In the genomic region with DNA sequence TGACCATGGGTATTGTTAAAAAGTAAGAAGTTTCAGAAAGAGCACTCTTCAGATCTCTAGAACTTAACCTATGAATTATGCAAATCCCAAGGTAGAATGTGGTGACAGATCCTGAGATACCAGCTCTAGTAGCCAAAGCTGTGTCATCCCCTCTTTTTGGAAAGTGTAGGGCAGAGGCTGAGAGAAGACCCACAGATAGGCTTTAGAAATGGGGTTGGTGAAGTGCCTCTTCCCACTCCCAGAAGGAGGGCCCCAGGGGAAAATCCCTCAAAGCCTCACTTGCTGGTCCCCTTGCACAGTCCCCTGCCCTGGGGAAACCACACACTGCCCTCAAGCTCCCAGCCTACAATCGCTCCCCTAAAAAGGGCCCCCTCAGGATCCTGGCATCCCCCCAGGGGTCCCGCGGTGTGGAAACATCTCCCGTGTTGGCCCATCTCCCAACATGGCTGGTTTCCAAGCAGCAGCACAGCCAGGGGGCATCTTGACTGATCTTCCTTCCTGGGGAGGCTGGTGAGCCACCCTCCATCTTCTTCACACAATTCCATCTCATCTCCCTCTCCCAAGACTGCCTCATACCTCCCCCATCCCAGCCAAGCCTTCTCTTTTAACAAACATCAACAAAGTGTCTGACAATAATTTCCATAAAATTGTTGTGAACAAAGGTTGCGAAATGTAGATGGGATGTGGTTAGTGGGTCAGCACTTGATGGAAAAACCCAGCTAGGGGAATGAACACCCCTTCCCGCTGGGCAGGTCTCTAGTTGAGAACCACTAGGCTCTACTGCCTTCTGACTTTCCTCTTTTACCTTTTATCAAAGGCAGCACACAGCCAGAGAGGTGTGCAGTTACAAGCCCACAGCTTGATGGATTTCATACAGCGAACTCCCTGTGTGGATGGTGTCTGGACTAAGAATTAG, we compare ENCODE assay signal across 18 cellular contexts. TPM values are rescaled to one million over a fixed set of nuclear protein-coding genes. Genes with fewer than 3 reads are reported as not detected.
DNase-seq lines count a peak whose midpoint lies in the region; ATAC-seq, FAIRE-seq and TF ChIP-seq lines count a peak whose summit lies in the region.
"Had no signal": no experiment of that assay in that cellular context is flagged by ENCODE, and none has a peak within 500 bp of the region (broad histone marks: within the 10 kb centered on the region; RNA-seq: fewer than 3 reads in every experiment).

No MANE protein-coding gene starts in this region.

- H3K36me3 Mint-ChIP-seq in CD4-positive, CD25-positive, alpha-beta regulatory T cell, result peaks cover 36% of the 10 kb centered on the region
- H3K36me3 Mint-ChIP-seq in T-cell, result peaks cover 25% of the 10 kb centered on the region

- peak overlapping the region; percentile 77 to 86 (median 83) for H3K27ac Mint-ChIP-seq in CD4-positive, CD25-positive, alpha-beta regulatory T cell
- H3K27ac Mint-ChIP-seq in T-cell, result peak overlapping the region; percentile 83 to 96

- H3K27me3 ChIP-seq in BLaER1 (no peaks in the 10 kb centered on the region), colonic mucosa (no peaks in the 10 kb centered on the region)
- no peaks in the 10 kb centered on the region for H3K27me3 ChIP-seq in CD4-positive, CD25-positive, alpha-beta regulatory T cell (ENCODE audit: control insufficient read depth, insufficient read depth, low read length)
- H3K27me3 ChIP-seq: adrenal gland had no signal

- H3K27ac ChIP-seq in BLaER1, result no peak overlapping the region
- peak overlapping the region; percentile 30 for H3K27ac ChIP-seq in CD4-positive, CD25-positive, alpha-beta regulatory T cell (ENCODE audit: insufficient read depth, low read length, poor library complexity, severe bottlenecking)
- peak overlapping the region; percentile 71 to 91 for H3K27ac ChIP-seq in kidney (ENCODE audit: low read depth in 2 of 2, low read length in 2 of 2)
- no peak overlapping the region for H3K27ac ChIP-seq in colonic mucosa
- H3K27ac ChIP-seq: adrenal gland, GM23248, left lung, suprapubic skin had no signal

- DNase-seq in CD4-positive, CD25-positive, alpha-beta regulatory T cell, result no peak
- DNase-seq in T-cell (no peak), kidney (no peak), KG1 (lab: John Stamatoyannopoulos, UW) (no peak), colonic mucosa (no peak), sciatic nerve (ENCODE audit: low spot score) (no peak)
- DNase-seq: adrenal gland, DMS53, foreskin melanocyte, GM23248, left lung, NCI-H1694 treated with DMSO at 0.1 percent for 48 hours, NCI-H446 treated with DMSO at 0.1 percent for 48 hours, SHP77 treated with DMSO at 0.1 percent for 48 hours had no signal

- FAIRE-seq in kidney (lab: Jason Lieb, UNC), result no peak

- H3K9me3 ChIP-seq in BLaER1 (no peaks in the 10 kb centered on the region), kidney (ENCODE audit: control insufficient read depth in 1 of 2, low read length in 2 of 2) (no peaks in the 10 kb centered on the region), colonic mucosa (no peaks in the 10 kb centered on the region)
- H3K9me3 ChIP-seq in CD4-positive, CD25-positive, alpha-beta regulatory T cell (ENCODE audit: control insufficient read depth in 2 of 2, low read length in 2 of 2), result no peaks in the 10 kb centered on the region
- H3K9me3 ChIP-seq: adrenal gland, left lung, suprapubic skin had no signal

- H3K27me3 Mint-ChIP-seq in CD4-positive, CD25-positive, alpha-beta regulatory T cell, result no peaks in the 10 kb centered on the region
- no peaks in the 10 kb centered on the region for H3K27me3 Mint-ChIP-seq in T-cell

- CTCF ChIA-PET in T-cell (lab: Charles Lee), result no interaction called here

- H3K4me1 Mint-ChIP-seq in CD4-positive, CD25-positive, alpha-beta regulatory T cell, result peaks cover 10 to 89% (median 31%) of the 10 kb centered on the region in 4 donors
- peaks cover 78 to 91% (median 84%) of the 10 kb centered on the region in 3 donors for H3K4me1 Mint-ChIP-seq in T-cell
- H3K4me1 Mint-ChIP-seq: central memory CD8-positive, alpha-beta T cell had no signal

- TF ChIP-seq CTCF in kidney (IDR thresholded peaks at IDR 0.05; ENCODE audit: borderline replicate concordance, extremely low read depth, insufficient read depth) (no peak), colonic mucosa (IDR thresholded peaks at IDR 0.05) (no peak)

- no peaks in the 10 kb centered on the region for H3K9me3 Mint-ChIP-seq in CD4-positive, CD25-positive, alpha-beta regulatory T cell
- no peaks in the 10 kb centered on the region for H3K9me3 Mint-ChIP-seq in T-cell
- H3K9me3 Mint-ChIP-seq: central memory CD8-positive, alpha-beta T cell had no signal

- H3K4me3 Mint-ChIP-seq in CD4-positive, CD25-positive, alpha-beta regulatory T cell, result peak overlapping the region in 1 of 4 donors; percentile 4
- no peak overlapping the region for H3K4me3 Mint-ChIP-seq in T-cell
- H3K4me3 Mint-ChIP-seq: central memory CD8-positive, alpha-beta T cell had no signal

- H3K4me2 ChIP-seq in BLaER1, result peak overlapping the region; percentile 44

- H3K4me1 ChIP-seq in BLaER1 (peaks cover 32% of the 10 kb centered on the region), kidney (ENCODE audit: control insufficient read depth in 1 of 2, insufficient read depth in 1 of 2, low read depth in 1 of 2, low read length in 2 of 2) (peaks cover 21 to 26% of the 10 kb centered on the region in 2 donors), colonic mucosa (no peaks in the 10 kb centered on the region)
- peaks cover 52% of the 10 kb centered on the region for H3K4me1 ChIP-seq in CD4-positive, CD25-positive, alpha-beta regulatory T cell (ENCODE audit: control insufficient read depth, insufficient read depth, low read length, poor library complexity, severe bottlenecking)
- H3K4me1 ChIP-seq: adrenal gland, left lung, suprapubic skin had no signal

- no peaks in the 10 kb centered on the region for H3K36me3 ChIP-seq in BLaER1
- H3K36me3 ChIP-seq in CD4-positive, CD25-positive, alpha-beta regulatory T cell (ENCODE audit: control insufficient read depth, insufficient read depth, low read length), result peaks cover 25% of the 10 kb centered on the region
- H3K36me3 ChIP-seq in kidney (ENCODE audit: control insufficient read depth in 1 of 2, insufficient read depth in 2 of 2, low read length in 2 of 2), result peaks cover 0 to 9% of the 10 kb centered on the region in 2 donors
- no peaks in the 10 kb centered on the region for H3K36me3 ChIP-seq in colonic mucosa
- H3K36me3 ChIP-seq: adrenal gland, left lung, suprapubic skin had no signal

- intact Hi-C loops in kidney (cut with DNase I) (no loop called here), colonic mucosa (cut with DNase I) (no loop called here), sciatic nerve (cut with DNase I) (no loop called here)

- no peaks in the 10 kb centered on the region for H4K20me1 ChIP-seq in BLaER1

- POLR2A ChIA-PET in T-cell (lab: Charles Lee), result no interaction called here

- H3K4me3 ChIP-seq in BLaER1 (no peak overlapping the region), kidney (ENCODE audit: low read length in 2 of 2) (no peak overlapping the region), colonic mucosa (no peak overlapping the region)
- no peak overlapping the region for H3K4me3 ChIP-seq in CD4-positive, CD25-positive, alpha-beta regulatory T cell (ENCODE audit: low read depth, low read length)
- H3K4me3 ChIP-seq: adrenal gland, GM23248, left lung, suprapubic skin had no signal

- H3K9ac ChIP-seq in BLaER1 (no peak overlapping the region), kidney (ENCODE audit: low read length in 2 of 2) (no peak overlapping the region), colonic mucosa (ENCODE audit: low read depth in 2 of 2, low read length in 2 of 2) (no peak overlapping the region)
- H3K9ac ChIP-seq: GM23248 had no signal

- ATAC-seq in CD4-positive, CD25-positive, alpha-beta regulatory T cell (ENCODE audit: low read depth in 2 of 2), result no peak
- ATAC-seq in T-cell (replicated peaks in 1 of 4) (no peak), sciatic nerve (no peak)
- ATAC-seq: left lung had no signal

RNA-seq across cellular contexts. Expression of a gene that starts 25.1 kb away (rescaled TPM):
- total RNA-seq in CD4-positive, CD25-positive, alpha-beta regulatory T cell, result 130 TPM
- polyA plus RNA-seq in CD4-positive, CD25-positive, alpha-beta regulatory T cell, result 100 to 1,000 TPM; 173 to 263 (median 213) TPM
- total RNA-seq in T-cell (100 to 1,000 TPM; 129 to 179 (median 150) TPM), kidney (477 TPM), colonic mucosa (1 to 10 TPM in 1 of 2 donors, under 1 TPM in 1; 0.54 to 3.5 TPM), sciatic nerve (241 TPM)
- 1,006 TPM for polyA plus RNA-seq in kidney (ENCODE audit: insufficient read depth, low read depth, low replicate concordance)
- total RNA-seq: GM23248 had no signal
- polyA plus RNA-seq: BJ, GM23248 had no signal

Comparison
In these comparisons a context has a peak if more than half of its experiments do, and no peak if none do; other contexts are left out.
1. H3K27ac ChIP-seq: peak in CD4-positive, CD25-positive, alpha-beta regulatory T cell (single experiment) and kidney (2 of 2); none in BLaER1 (single experiment) and colonic mucosa (single experiment).
2. RNA of a gene that starts 25.1 kb away (total RNA-seq): 477 TPM in kidney (single experiment), 241 TPM in sciatic nerve (single experiment), 129 to 179 TPM in T-cell and 130 TPM in CD4-positive, CD25-positive, alpha-beta regulatory T cell (single experiment); 0.54 to 3.5 TPM in colonic mucosa; every median in the first group is over 10 times any median in the second.